In genomic region chr13:70630247-70630646, GRCh38 we compare ENCODE assay signal across 1 cellular context.
TF ChIP-seq lines count a peak whose summit lies in the region.

No MANE protein-coding gene starts in this region.

TF ChIP-seq in H1, 55 proteins besides CTCF, POLR2A, EP300 and RAD21 (continued from another document):
- TF ChIP-seq CHD7 (IDR thresholded peaks at IDR 0.05; ENCODE audit: insufficient replicate concordance, low read length) (peak; percentile 87), SP4 (IDR thresholded peaks at IDR 0.05; ENCODE audit: low read length) (no peak), BACH1 (IDR thresholded peaks at IDR 0.05; ENCODE audit: low read length) (peak; percentile 95), CHD1 (IDR thresholded peaks at IDR 0.05; ENCODE audit: low read depth, low read length) (no peak), MAFK (IDR thresholded peaks at IDR 0.05; ENCODE audit: low read depth, low read length) (peak; percentile 67; the same call in 1 of the 2 replicates), NANOG (IDR thresholded peaks at IDR 0.05; ENCODE audit: insufficient read depth, low read depth, low read length, poor library complexity, severe bottlenecking) (peak; percentile 71), MAX (IDR thresholded peaks at IDR 0.05) (no peak), SAP30 (IDR thresholded peaks at IDR 0.05; ENCODE audit: insufficient read depth, insufficient replicate concordance, low read length) (no peak), RNF2 (IDR thresholded peaks at IDR 0.05; ENCODE audit: borderline replicate concordance, low read depth, low read length, missing control alignments, poor library complexity, severe bottlenecking) (no peak), EZH2 (IDR thresholded peaks at IDR 0.05; ENCODE audit: low read depth, low read length, severe bottlenecking) (no peak), TEAD4 (IDR thresholded peaks at IDR 0.05; ENCODE audit: low read depth, low read length) (peak; percentile 35; the same call in 1 of the 2 replicates), CBX8 (IDR thresholded peaks at IDR 0.05; ENCODE audit: borderline replicate concordance, low read depth, low read length) (no peak), ZNF274 (IDR thresholded peaks at IDR 0.05; ENCODE audit: borderline replicate concordance, extremely low read depth, low read length) (no peak), SP1 (IDR thresholded peaks at IDR 0.05; ENCODE audit: low read depth, low read length) (peak; percentile 61; the same call in 1 of the 2 replicates)
